In genomic region chr19:16209266-16209665, GRCh38 we compare ENCODE assay signal across 19 cellular contexts. TPM values are rescaled to one million over a fixed set of nuclear protein-coding genes. Genes with fewer than 3 reads are reported as not detected.
DNase-seq lines count a peak whose midpoint lies in the region; ATAC-seq and TF ChIP-seq lines count a peak whose summit lies in the region.
"Had no signal": no experiment of that assay in that cellular context is flagged by ENCODE, and none has a peak within 500 bp of the region (broad histone marks: within the 10 kb centered on the region; RNA-seq: fewer than 3 reads in every experiment).

No MANE protein-coding gene starts in this region.

- DNase-seq in DMS79 (lab: John Stamatoyannopoulos, UW) (peak; percentile 75), DMS79 treated with DMSO at 0.1 percent for 48 hours (lab: John Stamatoyannopoulos, UW) (no peak), OCI-LY7 (ENCODE audit: low spot score) (no peak), sciatic nerve (ENCODE audit: low spot score) (peak; percentile 10), A673 (ENCODE audit: low spot score) (no peak), adrenal gland (no peak), cardiac septum (ENCODE audit: low spot score) (no peak)
- no peak for DNase-seq in effector memory CD8-positive, alpha-beta T cell
- DNase-seq: BE2C, GF-D8, KBM-7, NCI-H146, NCI-H524 had no signal

- no peak overlapping the region for H2AFZ ChIP-seq in OCI-LY7 (ENCODE audit: low read length)
- H2AFZ ChIP-seq: GM23338 had no signal

- H3K4me2 ChIP-seq in OCI-LY7 (ENCODE audit: low read length) = no peak overlapping the region
- H3K4me2 ChIP-seq: GM23338 had no signal

- H3K27ac Mint-ChIP-seq in effector memory CD8-positive, alpha-beta T cell = peak overlapping the region; percentile 69 to 73
- H3K27ac Mint-ChIP-seq: GM23338 had no signal

- H3K27me3 ChIP-seq in A673 (replicated peaks; ENCODE audit: insufficient read depth, low read depth, low read length, poor library complexity) (no peaks in the 10 kb centered on the region), adrenal gland (no peaks in the 10 kb centered on the region)
- H3K27me3 ChIP-seq: BE2C, Peyer's patch had no signal

- H3K27me3 Mint-ChIP-seq in effector memory CD8-positive, alpha-beta T cell = no peaks in the 10 kb centered on the region

- H3K9me3 ChIP-seq in OCI-LY7 (ENCODE audit: low read length) (no peaks in the 10 kb centered on the region), A673 (ENCODE audit: low read depth, low read length, poor library complexity, severe bottlenecking) (no peaks in the 10 kb centered on the region), adrenal gland (replicated peaks in 1 of 3) (no peaks in the 10 kb centered on the region)
- H3K9me3 ChIP-seq: BE2C, Peyer's patch had no signal

- TF ChIP-seq CTCF in OCI-LY7 (conservative IDR thresholded peaks at IDR 0.05; ENCODE audit: low read length) (no peak), A673 (conservative IDR thresholded peaks at IDR 0.05; ENCODE audit: low read depth, low read length) (no peak), adrenal gland (IDR thresholded peaks at IDR 0.05) (no peak)

- H3K36me3 ChIP-seq in OCI-LY7 (ENCODE audit: insufficient read depth, low read length) (peaks cover 84% of the 10 kb centered on the region), A673 (ENCODE audit: insufficient read depth, low read length, poor library complexity, severe bottlenecking) (peaks cover 19% of the 10 kb centered on the region), adrenal gland (replicated peaks in 1 of 2) (peaks cover 0 to 49% of the 10 kb centered on the region in 2 donors)

- TF ChIP-seq POLR2A in adrenal gland (IDR thresholded peaks at IDR 0.05) = no peak

- POLR2A ChIA-PET in OCI-LY7 (lab: Charles Lee) (no interaction called here), A673 (lab: Charles Lee; ENCODE audit: low non-redundant PET) (no interaction called here)

- TSS peak; percentile 40 for BruUV-seq in OCI-LY7 (replicated peaks; lab: Mats Ljungman, UMichigan)
- BruUV-seq in A673 (replicated peaks; lab: Mats Ljungman, UMichigan) = no TSS peak

- H3K4me1 Mint-ChIP-seq in effector memory CD8-positive, alpha-beta T cell (ENCODE audit: low read depth in 2 of 2) = peaks cover 18 to 34% of the 10 kb centered on the region in 2 donors
- H3K4me1 Mint-ChIP-seq: GM23338 had no signal

- intact Hi-C loops in OCI-LY7 (cut with micrococcal nuclease; ENCODE audit: unreplicated experiment) (no loop called here), sciatic nerve (cut with DNase I) (no loop called here), A673 (cut with micrococcal nuclease; ENCODE audit: unreplicated experiment) (no loop called here), adrenal gland (cut with DNase I) (no loop called here), cardiac septum (cut with DNase I) (no loop called here)

- no peaks in the 10 kb centered on the region for H4K20me1 ChIP-seq in OCI-LY7 (ENCODE audit: insufficient read depth, low read length)

- H3K27ac ChIP-seq in OCI-LY7 (ENCODE audit: low read depth, low read length, poor library complexity, severe bottlenecking) (no peak overlapping the region), A673 (ENCODE audit: low read depth, low read length, poor library complexity, severe bottlenecking) (no peak overlapping the region), adrenal gland (no peak overlapping the region)
- H3K27ac ChIP-seq: 22Rv1, Peyer's patch had no signal

- peaks cover 16% of the 10 kb centered on the region for H3K79me2 ChIP-seq in OCI-LY7 (ENCODE audit: insufficient read depth, low read depth, low read length)

- WGBS in adrenal gland, 4 donors = 92 to 97% (median 94%) methylated on average over 12 of the region's 12 CpGs

- ATAC-seq in effector memory CD8-positive, alpha-beta T cell (replicated peaks) = no peak
- ATAC-seq in sciatic nerve = no peak
- ATAC-seq: GM23338, HCT116, Right ventricle myocardium inferior had no signal

- H3K4me1 ChIP-seq in OCI-LY7 (ENCODE audit: insufficient read depth, low read length, poor library complexity, severe bottlenecking) (no peaks in the 10 kb centered on the region), A673 (ENCODE audit: insufficient read depth, low read length, poor library complexity, severe bottlenecking) (no peaks in the 10 kb centered on the region), adrenal gland (replicated peaks in 1 of 2) (peaks cover 6 to 11% of the 10 kb centered on the region in 2 donors)
- H3K4me1 ChIP-seq: BE2C, Peyer's patch had no signal

- H3K36me3 Mint-ChIP-seq in effector memory CD8-positive, alpha-beta T cell (ENCODE audit: insufficient read depth) = peaks cover 69% of the 10 kb centered on the region

- no peak overlapping the region for H3K4me3 Mint-ChIP-seq in effector memory CD8-positive, alpha-beta T cell
- H3K4me3 Mint-ChIP-seq: GM23338 had no signal

- CTCF ChIA-PET in OCI-LY7 (lab: Charles Lee; ENCODE audit: unreplicated experiment) = no interaction called here
- CTCF ChIA-PET in A673 (lab: Charles Lee) = interaction anchor here (0.6 kb wide), 1 partner anchor 482 kb away, joined by 4 read pairs; no protein-coding TSS in a partner anchor

- no peaks in the 10 kb centered on the region for H3K9me2 ChIP-seq in OCI-LY7 (ENCODE audit: insufficient read depth, low read length)

- no peaks in the 10 kb centered on the region for H3K9me3 Mint-ChIP-seq in effector memory CD8-positive, alpha-beta T cell
- H3K9me3 Mint-ChIP-seq: GM23338 had no signal

- H3K4me3 ChIP-seq in OCI-LY7 (ENCODE audit: low read depth, low read length, poor library complexity, severe bottlenecking) = no peak overlapping the region
- no peak overlapping the region for H3K4me3 ChIP-seq in A673 (ENCODE audit: low read depth, low read length, poor library complexity, severe bottlenecking)
- no peak overlapping the region for H3K4me3 ChIP-seq in adrenal gland
- H3K4me3 ChIP-seq: GM23338, Peyer's patch had no signal

RNA-seq across cellular contexts. Expression of gene AP1M1, which starts 11.6 kb away (rescaled TPM):
- total RNA-seq in OCI-LY7 (2014; rRNA removed; shearing (Covaris generic)) = 68.4 and 92.9 TPM in 2 replicates
- 94.6 and 104 TPM in 2 replicates for total RNA-seq in OCI-LY7 (2022)
- total RNA-seq in sciatic nerve = 76.8 TPM
- total RNA-seq in A673 (2021) = 105 and 116 TPM in 2 replicates
- total RNA-seq in adrenal gland = 10 to 100 TPM; 68.4 to 99.6 (median 88.7) TPM
- polyA plus RNA-seq in adrenal gland = 10 to 100 TPM; 51.6 to 61.8 (median 58.5) TPM
- total RNA-seq in cardiac septum = 51.8 TPM

RNA-seq across cellular contexts. Expression of gene FAM32A, which starts 24.1 kb away (rescaled TPM):
- 71.0 and 104 TPM in 2 replicates for total RNA-seq in OCI-LY7 (2014; rRNA removed; shearing (Covaris generic))
- total RNA-seq in OCI-LY7 (2022) (64.5 and 65.7 TPM in 2 replicates), sciatic nerve (44.8 TPM), A673 (2021) (86.2 and 93.2 TPM in 2 replicates), adrenal gland (100 to 1,000 TPM in 3 of 8 donors, 10 to 100 TPM in 5; 68.1 to 136 (median 89.8) TPM), cardiac septum (36.9 TPM)
- polyA plus RNA-seq in adrenal gland = 100 to 1,000 TPM in 1 of 3 donors, 10 to 100 TPM in 2; 76.4 to 119 (median 77.6) TPM

RNA-seq across cellular contexts. Expression of gene CIB3, which starts 35.9 kb away (rescaled TPM):
- 5.4 TPM in 1 of 2 replicates, not detected in the other for total RNA-seq in OCI-LY7 (2014; rRNA removed; shearing (Covaris generic))
- not detected in 2 replicates for total RNA-seq in OCI-LY7 (2022)
- not detected for total RNA-seq in sciatic nerve
- not detected in 2 replicates for total RNA-seq in A673 (2021)
- not detected for total RNA-seq in adrenal gland
- polyA plus RNA-seq in adrenal gland = not detected
- not detected for total RNA-seq in cardiac septum
- total RNA-seq: Daoy, GM23338, Peyer's patch, Right ventricle myocardium inferior had no signal
- polyA plus RNA-seq: GM23338 had no signal

Comparison
In these comparisons a context has a peak if more than half of its experiments do, and no peak if none do; other contexts are left out.
1. DNase-seq: peak in DMS79 (single experiment) and sciatic nerve (single experiment); none in DMS79 treated with DMSO at 0.1 percent for 48 hours (single experiment), OCI-LY7 (single experiment), effector memory CD8-positive, alpha-beta T cell (0 of 3), A673 (single experiment), adrenal gland (0 of 7) and cardiac septum (single experiment).